16 cellular contexts compared by ENCODE assay signal in the genomic region with DNA sequence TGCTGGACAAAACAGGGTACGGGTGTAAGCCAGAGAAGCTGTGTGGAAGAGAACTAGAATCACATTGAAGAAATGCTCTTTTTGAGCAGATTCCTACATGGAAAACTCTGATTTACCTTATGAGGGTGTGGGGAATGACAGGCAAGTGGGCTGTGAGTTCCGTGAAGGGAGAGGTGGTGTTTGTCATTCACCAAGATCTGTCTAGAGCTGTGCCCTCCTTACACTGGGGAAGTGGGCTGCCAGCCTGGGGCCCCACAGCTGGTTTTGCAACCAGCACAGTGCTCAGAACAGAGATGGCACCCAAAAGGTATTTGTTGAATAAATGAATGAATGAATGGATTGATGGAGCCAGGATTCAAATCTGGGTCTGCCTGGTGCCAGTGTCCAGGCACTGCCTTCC. TPM values are rescaled to one million over a fixed set of nuclear protein-coding genes. Genes with fewer than 3 reads are reported as not detected.
A peak's percentile ranks its signal among the peaks of the same experiment; 100 is the strongest.
DNase-seq lines count a peak whose midpoint lies in the region; ATAC-seq and TF ChIP-seq lines count a peak whose summit lies in the region.
"Had no signal": no experiment of that assay in that cellular context is flagged by ENCODE, and none has a peak within 500 bp of the region (broad histone marks: within the 10 kb centered on the region; RNA-seq: fewer than 3 reads in every experiment).

No MANE protein-coding gene starts in this region.

- H3K4me3 ChIP-seq in cardiac muscle cell, result no peak overlapping the region
- no peak overlapping the region for H3K4me3 ChIP-seq in endodermal cell (ENCODE audit: low read length)
- H3K4me3 ChIP-seq in mammary epithelial cell (replicated peaks in 1 of 3; ENCODE audit: insufficient read depth in 1 of 3, low read depth in 2 of 3, low read length in 3 of 3), result no peak overlapping the region
- H3K4me3 ChIP-seq: BLaER1 had no signal

- intact Hi-C loops in cardiac septum (cut with DNase I) (no loop called here), mammary epithelial cell (cut with micrococcal nuclease) (loop anchor here (5.0 kb wide), 1 partner anchor 77 kb away; no protein-coding TSS in a partner anchor)

- H3K9me3 Mint-ChIP-seq in endodermal cell (peaks cover 9% of the 10 kb centered on the region), type B pancreatic cell (no peaks in the 10 kb centered on the region)
- H3K9me3 Mint-ChIP-seq in activated T-cell treated with anti-CD3 and anti-CD28 coated beads, Interleukin-2, amount 50 U/mL, for 72 hours, result no peaks in the 10 kb centered on the region

- H3K4me3 Mint-ChIP-seq in endodermal cell (no peak overlapping the region), type B pancreatic cell (no peak overlapping the region)
- H3K4me3 Mint-ChIP-seq in activated T-cell treated with anti-CD3 and anti-CD28 coated beads, Interleukin-2, amount 50 U/mL, for 72 hours, result no peak overlapping the region
- H3K4me3 Mint-ChIP-seq: CD14-positive monocyte; CD4-positive, alpha-beta memory T cell had no signal

- H3K4me1 Mint-ChIP-seq in endodermal cell, result peaks cover 13% of the 10 kb centered on the region
- H3K4me1 Mint-ChIP-seq in type B pancreatic cell (ENCODE audit: unreplicated experiment), result peaks cover 5% of the 10 kb centered on the region
- H3K4me1 Mint-ChIP-seq in activated T-cell treated with anti-CD3 and anti-CD28 coated beads, Interleukin-2, amount 50 U/mL, for 72 hours (ENCODE audit: low read depth), result peaks cover 8% of the 10 kb centered on the region

- in situ Hi-C loops in mammary epithelial cell (cut with MboI; ENCODE audit: low sequenced_read_pairs in 2 of 2) (loop anchor here in 1 of 2 donors (25.0 kb wide), 1 partner anchor 692 kb away; the partner anchor contains the start of gene ATP5PO), GM13977 (cut with MboI; ENCODE audit: low pct_unique_long_range_greater_than_20kb, low sequenced_read_pairs, unreplicated experiment) (loop anchor here (25.0 kb wide), 1 partner anchor 692 kb away; the partner anchor contains the start of gene ATP5PO)

- H3K4me1 ChIP-seq in cardiac muscle cell (ENCODE audit: low read depth), result peaks cover 22% of the 10 kb centered on the region
- peaks cover 5% of the 10 kb centered on the region for H3K4me1 ChIP-seq in endodermal cell (ENCODE audit: control insufficient read depth, insufficient read depth, low read length)
- H3K4me1 ChIP-seq in mammary epithelial cell (ENCODE audit: insufficient read depth, low read length), result peaks cover 4% of the 10 kb centered on the region
- H3K4me1 ChIP-seq: BLaER1 had no signal

- H3K9me3 ChIP-seq in cardiac muscle cell (ENCODE audit: low read depth), result no peaks in the 10 kb centered on the region
- H3K9me3 ChIP-seq in endodermal cell (ENCODE audit: control insufficient read depth, low read length), result peaks cover 6% of the 10 kb centered on the region
- no peaks in the 10 kb centered on the region for H3K9me3 ChIP-seq in mammary epithelial cell (replicated peaks; ENCODE audit: insufficient read depth, low read length)
- H3K9me3 ChIP-seq: BLaER1 had no signal

- 88 to 89% methylated on average over 2 of the region's 2 CpGs for WGBS in endodermal cell (ENCODE audit: insufficient coverage in 1 of 2, insufficient read length in 1 of 2), 2 experiments
- WGBS in mammary epithelial cell (ENCODE audit: low coverage, missing lambda C conversion rate), result 96% methylated on average over 2 of the region's 2 CpGs

- H3K27ac ChIP-seq in cardiac muscle cell, result peak overlapping the region; percentile 76
- H3K27ac ChIP-seq in caudate nucleus (ENCODE audit: low read depth, low read length), result peak overlapping the region; percentile 40
- H3K27ac ChIP-seq in endodermal cell (ENCODE audit: low read depth, low read length), result no peak overlapping the region
- H3K27ac ChIP-seq in mammary epithelial cell (ENCODE audit: insufficient read depth, low read depth, low read length), result no peak overlapping the region
- H3K27ac ChIP-seq: BLaER1 had no signal

- H3K9ac ChIP-seq in endodermal cell (ENCODE audit: extremely low read depth, low read length, poor library complexity, severe bottlenecking), result no peak overlapping the region
- H3K9ac ChIP-seq in mammary epithelial cell (ENCODE audit: insufficient read depth, low read length), result no peak overlapping the region
- H3K9ac ChIP-seq: BLaER1 had no signal

- H3K27me3 Mint-ChIP-seq in endodermal cell (ENCODE audit: insufficient read depth), result peaks cover 8% of the 10 kb centered on the region
- H3K27me3 Mint-ChIP-seq in type B pancreatic cell, result no peaks in the 10 kb centered on the region
- peaks cover 5% of the 10 kb centered on the region for H3K27me3 Mint-ChIP-seq in activated T-cell treated with anti-CD3 and anti-CD28 coated beads, Interleukin-2, amount 50 U/mL, for 72 hours (ENCODE audit: low read depth)
- H3K27me3 Mint-ChIP-seq: CD4-positive, alpha-beta memory T cell had no signal

- H3K79me2 ChIP-seq in mammary epithelial cell (ENCODE audit: insufficient read depth, low read length), result peaks cover 3% of the 10 kb centered on the region

- H3K36me3 ChIP-seq in cardiac muscle cell (no peaks in the 10 kb centered on the region), endodermal cell (ENCODE audit: control insufficient read depth, insufficient read depth, low read length) (no peaks in the 10 kb centered on the region), mammary epithelial cell (ENCODE audit: insufficient read depth, low read length) (no peaks in the 10 kb centered on the region)
- H3K36me3 ChIP-seq: BLaER1 had no signal

- dilution Hi-C loops in mammary epithelial cell (cut with HindIII; ENCODE audit: low sequenced_read_pairs), result no loop called here

- BruUV-seq in mammary epithelial cell (replicated peaks; lab: Mats Ljungman, UMichigan), result no TSS peak

- no peak overlapping the region for H3K27ac Mint-ChIP-seq in endodermal cell
- peak overlapping the region; percentile 46 for H3K27ac Mint-ChIP-seq in type B pancreatic cell
- no peak overlapping the region for H3K27ac Mint-ChIP-seq in activated T-cell treated with anti-CD3 and anti-CD28 coated beads, Interleukin-2, amount 50 U/mL, for 72 hours
- H3K27ac Mint-ChIP-seq: CD14-positive monocyte; CD4-positive, alpha-beta memory T cell had no signal

- H2AFZ ChIP-seq in mammary epithelial cell (ENCODE audit: low read depth, low read length), result no peak overlapping the region

- TF ChIP-seq CTCF in cardiac muscle cell (IDR thresholded peaks at IDR 0.05; ENCODE audit: low read depth, low read length), result no peak
- TF ChIP-seq CTCF in endodermal cell (conservative IDR thresholded peaks at IDR 0.05), result no peak
- no peak for TF ChIP-seq CTCF in type B pancreatic cell (conservative IDR thresholded peaks at IDR 0.05)
- TF ChIP-seq CTCF in mammary epithelial cell (conservative IDR thresholded peaks at IDR 0.05 in 1 of 2, IDR thresholded peaks at IDR 0.05 in 1 of 2; ENCODE audit: extremely low read depth in 1 of 2, insufficient read depth in 1 of 2, low read depth in 1 of 2, low read length in 2 of 2), result no peak
- TF ChIP-seq CTCF in GM13977 (IDR thresholded peaks at IDR 0.05; ENCODE audit: extremely low read depth, insufficient read depth, missing control alignments), result no peak

- no peak overlapping the region for H3K4me2 ChIP-seq in mammary epithelial cell (ENCODE audit: insufficient read depth, low read depth, low read length)
- H3K4me2 ChIP-seq: BLaER1 had no signal

- CTCF ChIA-PET in mammary epithelial cell (lab: Charles Lee; ENCODE audit: low non-redundant PET), result no interaction called here

- ATAC-seq in activated T-cell treated with anti-CD3 and anti-CD28 coated beads, Interleukin-2, amount 50 U/mL, for 72 hours (replicated peaks in 1 of 2), result no peak

- DNase-seq in cardiac muscle cell (ENCODE audit: low read depth in 1 of 2, low spot score in 1 of 2), result no peak
- DNase-seq in cardiac septum (ENCODE audit: low spot score), result no peak
- peak in 17 of 61 donors; percentile 17 to 66 (median 48) for DNase-seq in caudate nucleus (lab: John Stamatoyannopoulos, UW)
- peak; percentile 10 for DNase-seq in endodermal cell
- DNase-seq in type B pancreatic cell (ENCODE audit: extremely low spot score, unreplicated experiment), result no peak
- no peak for DNase-seq in activated T-cell treated with anti-CD3 and anti-CD28 coated beads, Interleukin-2, amount 50 U/mL, for 72 hours
- no peak for DNase-seq in mammary epithelial cell
- no peak for DNase-seq in GM13977 (ENCODE audit: low spot score)
- DNase-seq: 8988T; CD4-positive, alpha-beta memory T cell; DMS153; GF-D8; GOT3; H7 had no signal

- no peaks in the 10 kb centered on the region for H4K20me1 ChIP-seq in mammary epithelial cell (ENCODE audit: insufficient read depth, low read length)

- no peaks in the 10 kb centered on the region for H3K27me3 ChIP-seq in cardiac muscle cell
- no peaks in the 10 kb centered on the region for H3K27me3 ChIP-seq in endodermal cell (ENCODE audit: control insufficient read depth, insufficient read depth, low read length, poor library complexity, severe bottlenecking)
- H3K27me3 ChIP-seq in mammary epithelial cell (ENCODE audit: insufficient read depth, low read length), result no peaks in the 10 kb centered on the region
- H3K27me3 ChIP-seq: BLaER1 had no signal

- peaks cover 2% of the 10 kb centered on the region for H3K36me3 Mint-ChIP-seq in endodermal cell (ENCODE audit: low read depth)
- no peaks in the 10 kb centered on the region for H3K36me3 Mint-ChIP-seq in type B pancreatic cell
- H3K36me3 Mint-ChIP-seq in activated T-cell treated with anti-CD3 and anti-CD28 coated beads, Interleukin-2, amount 50 U/mL, for 72 hours (ENCODE audit: insufficient read depth in 2 of 2), result no peaks in the 10 kb centered on the region
- H3K36me3 Mint-ChIP-seq: CD4-positive, alpha-beta memory T cell had no signal

RNA-seq across cellular contexts. Expression of gene RCAN1, which starts 10.4 kb away (rescaled TPM):
- total RNA-seq in cardiac muscle cell, result 47.4 and 48.4 TPM in 2 replicates
- 96.2 and 104 TPM in 2 replicates for polyA plus RNA-seq in cardiac muscle cell
- total RNA-seq in cardiac septum, result 158 TPM
- 1 to 10 TPM; 6.1 to 6.7 TPM for total RNA-seq in endodermal cell
- polyA plus RNA-seq in endodermal cell (2013, experiment 1 of 2), result 10.5 TPM
- polyA plus RNA-seq in endodermal cell (2013, experiment 2 of 2), result 10.7 TPM
- 13.4 and 16.5 TPM in 2 replicates for total RNA-seq in type B pancreatic cell (ENCODE audit: low replicate concordance)
- total RNA-seq in activated T-cell treated with anti-CD3 and anti-CD28 coated beads, Interleukin-2, amount 50 U/mL, for 72 hours, result 10 to 100 TPM; 11.7 to 13.3 TPM
- 10 to 100 TPM; 28.8 to 60.7 TPM for total RNA-seq in mammary epithelial cell
- polyA plus RNA-seq in mammary epithelial cell, result 8.5 TPM
- polyA minus RNA-seq in mammary epithelial cell, result 5.5 TPM

Comparison
In these comparisons a context has a peak if more than half of its experiments do, and no peak if none do; other contexts are left out.
1. H3K27ac ChIP-seq: peak in cardiac muscle cell (single experiment) and caudate nucleus (single experiment); none in endodermal cell (single experiment) and mammary epithelial cell (single experiment).